In the genomic region with DNA sequence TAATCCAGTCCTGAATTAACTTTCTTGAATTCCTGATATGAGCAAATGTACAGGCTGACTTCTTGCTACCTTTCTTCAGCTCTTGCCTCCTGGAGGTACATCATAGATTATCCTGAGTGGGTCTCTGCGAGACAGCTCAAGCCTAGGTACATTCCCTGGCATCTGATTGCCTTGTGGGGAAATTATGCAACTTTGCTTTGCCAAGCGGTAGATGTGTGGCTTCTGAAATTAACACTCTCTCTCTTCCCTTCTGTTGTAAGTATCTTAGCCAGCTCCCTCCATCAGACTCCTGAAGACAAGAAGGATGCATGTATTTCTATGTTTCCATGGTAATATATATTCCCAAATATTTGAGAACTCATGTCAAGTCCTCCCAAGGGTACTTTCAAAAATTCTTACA, we compare ENCODE assay signal across 30 cellular contexts.
"Had no signal": no experiment of that assay in that cellular context is flagged by ENCODE, and none has a peak within 500 bp of the region (broad histone marks: within the 10 kb centered on the region; RNA-seq: fewer than 3 reads in every experiment).

No MANE protein-coding gene starts in this region.

- H3K36me3 ChIP-seq: adrenal gland, ascending aorta, breast epithelium, cardiac muscle cell, colonic mucosa, gastroesophageal sphincter had no signal

- H3K4me3 ChIP-seq: adrenal gland, ascending aorta, breast epithelium, cardiac muscle cell, colonic mucosa, gastroesophageal sphincter had no signal

- H3K27ac ChIP-seq: adrenal gland, ascending aorta, breast epithelium, cardiac muscle cell, colonic mucosa, foreskin keratinocyte, gastroesophageal sphincter had no signal

- DNase-seq: activated CD4-positive, alpha-beta memory T cell treated with anti-CD3 and anti-CD28 coated beads, Interleukin-2, amount 10 ng/mL, durations not matched to agents 7 days and 5 days; activated CD4-positive, alpha-beta T cell treated with anti-CD3 and anti-CD28 coated beads for 4 hours; activated CD4-positive, alpha-beta T cell treated with anti-CD3 and anti-CD28 coated beads, Interleukin-2, amount 10 ng/mL, durations not matched to agents 7 days and 5 days; activated CD4-positive, alpha-beta T cell treated with anti-CD3 and anti-CD28 coated beads, Interleukin-2, amount 50 U/mL, for 4 hours; activated CD4-positive, CD25-positive, alpha-beta regulatory T cell; activated CD4-positive, CD25-positive, alpha-beta regulatory T cell treated with anti-CD3 and anti-CD28 coated beads, Interleukin-2, amount 50 U/mL, for 72 hours; activated CD8-positive, alpha-beta memory T cell treated with anti-CD3 and anti-CD28 coated beads, Interleukin-2, amount 50 U/mL, for 48 hours; activated effector memory CD4-positive, alpha-beta T cell treated with anti-CD3 and anti-CD28 coated beads, Interleukin-2, amount 50 U/mL, for 16 hours; activated naive CD4-positive, alpha-beta T cell treated with anti-CD3 and anti-CD28 coated beads for 36 hours; activated naive CD8-positive, alpha-beta T cell treated with anti-CD3 and anti-CD28 coated beads for 36 hours; activated naive CD8-positive, alpha-beta T cell treated with anti-CD3 and anti-CD28 coated beads, Interleukin-2, amount 50 U/mL, for 24 hours; activated T-cell treated with anti-CD3 and anti-CD28 coated beads for 4 hours; activated T-cell treated with anti-CD3 and anti-CD28 coated beads, Interleukin-2, amount 50 U/mL, for 24 hours; activated T-cell treated with anti-CD3 and anti-CD28 coated beads, Interleukin-2, amount 50 U/mL, for 72 hours; adrenal gland; amygdala; central memory CD4-positive, alpha-beta T cell; cerebellar nuclear complex; colonic mucosa; effector memory CD4-positive, alpha-beta T cell; endodermal cell; foreskin keratinocyte; T-helper 2 cell had no signal

- H3K9me3 Mint-ChIP-seq: activated naive CD4-positive, alpha-beta T cell treated with anti-CD3 and anti-CD28 coated beads for 36 hours; activated naive CD4-positive, alpha-beta T cell treated with anti-CD3 and anti-CD28 coated beads, Interleukin-2, amount 50 U/mL, for 24 hours; activated naive CD8-positive, alpha-beta T cell treated with anti-CD3 and anti-CD28 coated beads, Interleukin-2, amount 50 U/mL, for 24 hours; activated T-cell treated with anti-CD3 and anti-CD28 coated beads, Interleukin-2, amount 50 U/mL, for 24 hours; brain; endodermal cell had no signal

- H3K4me1 ChIP-seq: adrenal gland, ascending aorta, breast epithelium, colonic mucosa, foreskin keratinocyte had no signal

- ATAC-seq: activated naive CD8-positive, alpha-beta T cell treated with anti-CD3 and anti-CD28 coated beads, Interleukin-2, amount 50 U/mL, for 24 hours; activated T-cell treated with anti-CD3 and anti-CD28 coated beads, Interleukin-2, amount 50 U/mL, for 72 hours; esophagus mucosa; foreskin keratinocyte; gastroesophageal sphincter had no signal

- H3K4me1 Mint-ChIP-seq: brain, endodermal cell had no signal

- H3K36me3 Mint-ChIP-seq: activated naive CD4-positive, alpha-beta T cell treated with anti-CD3 and anti-CD28 coated beads, Interleukin-2, amount 50 U/mL, for 24 hours; activated naive CD8-positive, alpha-beta T cell treated with anti-CD3 and anti-CD28 coated beads for 36 hours; brain had no signal

- H3K27me3 ChIP-seq: adrenal gland, ascending aorta, breast epithelium, colonic mucosa, gastroesophageal sphincter had no signal

- H3K27me3 Mint-ChIP-seq: activated CD4-positive, alpha-beta memory T cell treated with anti-CD3 and anti-CD28 coated beads, Interleukin-2, amount 10 ng/mL, durations not matched to agents 7 days and 5 days; activated naive CD4-positive, alpha-beta T cell treated with anti-CD3 and anti-CD28 coated beads, Interleukin-2, amount 50 U/mL, for 24 hours; activated naive CD8-positive, alpha-beta T cell treated with anti-CD3 and anti-CD28 coated beads for 36 hours; activated naive CD8-positive, alpha-beta T cell treated with anti-CD3 and anti-CD28 coated beads, Interleukin-2, amount 50 U/mL, for 24 hours; activated T-cell treated with anti-CD3 and anti-CD28 coated beads, Interleukin-2, amount 50 U/mL, for 24 hours had no signal

- H3K9me3 ChIP-seq: adrenal gland, ascending aorta, breast epithelium, colonic mucosa, gastroesophageal sphincter had no signal

- H3K4me3 Mint-ChIP-seq: activated CD4-positive, alpha-beta memory T cell treated with anti-CD3 and anti-CD28 coated beads, Interleukin-2, amount 10 ng/mL, durations not matched to agents 7 days and 5 days; activated CD4-positive, alpha-beta T cell treated with anti-CD3 and anti-CD28 coated beads, Interleukin-2, amount 10 ng/mL, durations not matched to agents 7 days and 5 days; activated naive CD4-positive, alpha-beta T cell treated with anti-CD3 and anti-CD28 coated beads for 36 hours; activated naive CD4-positive, alpha-beta T cell treated with anti-CD3 and anti-CD28 coated beads, Interleukin-2, amount 50 U/mL, for 24 hours; activated naive CD8-positive, alpha-beta T cell treated with anti-CD3 and anti-CD28 coated beads for 36 hours; activated naive CD8-positive, alpha-beta T cell treated with anti-CD3 and anti-CD28 coated beads, Interleukin-2, amount 50 U/mL, for 24 hours; activated T-cell treated with anti-CD3 and anti-CD28 coated beads, Interleukin-2, amount 50 U/mL, for 24 hours; activated T-cell treated with anti-CD3 and anti-CD28 coated beads, Interleukin-2, amount 50 U/mL, for 72 hours; brain; endodermal cell had no signal

- H3K27ac Mint-ChIP-seq: activated CD4-positive, alpha-beta memory T cell treated with anti-CD3 and anti-CD28 coated beads, Interleukin-2, amount 10 ng/mL, durations not matched to agents 7 days and 5 days; activated CD4-positive, alpha-beta T cell treated with anti-CD3 and anti-CD28 coated beads, Interleukin-2, amount 10 ng/mL, durations not matched to agents 7 days and 5 days; activated naive CD4-positive, alpha-beta T cell treated with anti-CD3 and anti-CD28 coated beads for 36 hours; activated naive CD4-positive, alpha-beta T cell treated with anti-CD3 and anti-CD28 coated beads, Interleukin-2, amount 50 U/mL, for 24 hours; activated naive CD8-positive, alpha-beta T cell treated with anti-CD3 and anti-CD28 coated beads for 36 hours; activated naive CD8-positive, alpha-beta T cell treated with anti-CD3 and anti-CD28 coated beads, Interleukin-2, amount 50 U/mL, for 24 hours; activated T-cell treated with anti-CD3 and anti-CD28 coated beads, Interleukin-2, amount 50 U/mL, for 24 hours; activated T-cell treated with anti-CD3 and anti-CD28 coated beads, Interleukin-2, amount 50 U/mL, for 72 hours; endodermal cell had no signal
